In genomic region chr6:21164768-21165326, GRCh38 we compare ENCODE assay signal across 10 cellular contexts.
DNase-seq lines count a peak whose midpoint lies in the region; ATAC-seq, FAIRE-seq and TF ChIP-seq lines count a peak whose summit lies in the region.
"Had no signal": no experiment of that assay in that cellular context is flagged by ENCODE, and none has a peak within 500 bp of the region (broad histone marks: within the 10 kb centered on the region; RNA-seq: fewer than 3 reads in every experiment).

No MANE protein-coding gene starts in this region.

- peaks cover 14% of the 10 kb centered on the region for H3K4me1 Mint-ChIP-seq in activated CD4-positive, alpha-beta T cell treated with anti-CD3 and anti-CD28 coated beads for 36 hours
- H3K4me1 Mint-ChIP-seq in natural killer cell = peaks cover 35 to 48% of the 10 kb centered on the region in 2 donors

- no peak overlapping the region for H3K4me3 ChIP-seq in small intestine (ENCODE audit: low read depth in 1 of 2, low read length in 2 of 2)
- H3K4me3 ChIP-seq: A549 had no signal

- no peaks in the 10 kb centered on the region for H3K9me3 Mint-ChIP-seq in activated CD4-positive, alpha-beta T cell treated with anti-CD3 and anti-CD28 coated beads for 36 hours (ENCODE audit: low read depth)
- H3K9me3 Mint-ChIP-seq in natural killer cell = no peaks in the 10 kb centered on the region

- no peak for DNase-seq in activated CD4-positive, alpha-beta T cell treated with anti-CD3 and anti-CD28 coated beads for 36 hours
- no peak for DNase-seq in activated CD4-positive, alpha-beta T cell treated with anti-CD3 and anti-CD28 coated beads for 1 hour
- DNase-seq in MV-4-11 (lab: John Stamatoyannopoulos, UW) = peak; percentile 61
- no peak for DNase-seq in natural killer cell
- no peak for DNase-seq in kidney glomerular epithelial cell (lab: John Stamatoyannopoulos, UW)
- no peak for DNase-seq in small intestine
- no peak for DNase-seq in activated T-cell treated with anti-CD3 and anti-CD28 coated beads, Interleukin-2, amount 50 U/mL, for 1 hour

- POLR2A ChIA-PET in activated CD4-positive, alpha-beta T cell treated with anti-CD3 and anti-CD28 coated beads for 36 hours (lab: Charles Lee) = no interaction called here

- H3K4me1 ChIP-seq in small intestine (ENCODE audit: control insufficient read depth in 2 of 2, insufficient read depth in 1 of 2, low read depth in 1 of 2, low read length in 1 of 2) = peaks cover 0 to 2% of the 10 kb centered on the region in 2 donors
- H3K4me1 ChIP-seq: A549 had no signal

- no peak for TF ChIP-seq CTCF in natural killer cell (IDR thresholded peaks at IDR 0.05)

- no peaks in the 10 kb centered on the region for H3K36me3 ChIP-seq in small intestine (ENCODE audit: control insufficient read depth in 2 of 2, insufficient read depth in 2 of 2, low read length in 2 of 2)

- 50 to 78% (median 67%) methylated on average over 2 of the region's 2 CpGs for WGBS in small intestine, 3 donors

- no peak overlapping the region for H3K27ac ChIP-seq in small intestine (ENCODE audit: low read depth in 1 of 2, low read length in 1 of 2)
- H3K27ac ChIP-seq: A549, HL-60 had no signal

- no peaks in the 10 kb centered on the region for H3K27me3 Mint-ChIP-seq in activated CD4-positive, alpha-beta T cell treated with anti-CD3 and anti-CD28 coated beads for 36 hours
- no peaks in the 10 kb centered on the region for H3K27me3 Mint-ChIP-seq in natural killer cell (ENCODE audit: low read depth in 2 of 2)

- no peak overlapping the region for H3K4me3 Mint-ChIP-seq in activated CD4-positive, alpha-beta T cell treated with anti-CD3 and anti-CD28 coated beads for 36 hours
- no peak overlapping the region for H3K4me3 Mint-ChIP-seq in natural killer cell

- H3K36me3 Mint-ChIP-seq in activated CD4-positive, alpha-beta T cell treated with anti-CD3 and anti-CD28 coated beads for 36 hours (ENCODE audit: low read depth) = peaks cover 11% of the 10 kb centered on the region
- H3K36me3 Mint-ChIP-seq in natural killer cell = no peaks in the 10 kb centered on the region

- CTCF ChIA-PET in activated CD4-positive, alpha-beta T cell treated with anti-CD3 and anti-CD28 coated beads for 36 hours (lab: Charles Lee) = no interaction called here

- intact Hi-C loops in activated CD4-positive, alpha-beta T cell treated with anti-CD3 and anti-CD28 coated beads for 36 hours (cut with DNase I, micrococcal nuclease) = no loop called here
- intact Hi-C loops in natural killer cell (cut with micrococcal nuclease) = no loop called here

- ATAC-seq in activated CD4-positive, alpha-beta T cell treated with anti-CD3 and anti-CD28 coated beads for 36 hours = peak; percentile 36
- ATAC-seq in HG02642 (IDR thresholded peaks at IDR 0.05; ENCODE audit: poor library complexity, unreplicated experiment) (peak; percentile 72), natural killer cell (peak in 1 of 3 donors; percentile 38)
- ATAC-seq: A549 had no signal

- no peak for FAIRE-seq in small intestine (lab: Jason Lieb, UNC)
- FAIRE-seq: A549 had no signal

- no peaks in the 10 kb centered on the region for H3K27me3 ChIP-seq in small intestine (ENCODE audit: control insufficient read depth in 2 of 2, insufficient read depth in 2 of 2, low read length in 2 of 2)

- H3K9me3 ChIP-seq in small intestine (ENCODE audit: control insufficient read depth, low read depth) = no peaks in the 10 kb centered on the region
- H3K9me3 ChIP-seq: A549 had no signal

- no peak overlapping the region for H3K27ac Mint-ChIP-seq in activated CD4-positive, alpha-beta T cell treated with anti-CD3 and anti-CD28 coated beads for 36 hours
- H3K27ac Mint-ChIP-seq in natural killer cell = peak overlapping the region; percentile 35 to 84
